Comparison of ENCODE assay signal across 28 cellular contexts in the genomic region with DNA sequence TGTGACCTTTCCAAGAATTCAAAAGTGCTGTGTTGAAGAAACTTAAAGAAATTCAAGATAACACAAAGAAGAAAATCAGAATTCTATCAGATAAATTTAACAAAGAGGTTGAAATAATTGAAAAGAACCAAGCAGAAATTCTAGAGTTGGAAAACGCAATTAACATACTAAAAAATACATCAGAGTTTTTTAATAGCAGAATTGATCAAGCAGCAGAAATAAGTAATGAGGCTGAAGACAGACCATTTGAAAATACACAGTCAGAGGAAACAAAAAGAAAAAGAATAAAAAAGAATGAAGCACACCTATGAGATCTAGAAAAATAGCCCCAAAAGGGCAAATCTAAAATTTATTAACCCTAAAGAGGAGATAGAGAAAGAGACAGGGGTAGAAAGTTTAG.
"Had no signal": no experiment of that assay in that cellular context is flagged by ENCODE, and none has a peak within 500 bp of the region (broad histone marks: within the 10 kb centered on the region; RNA-seq: fewer than 3 reads in every experiment).

No MANE protein-coding gene starts in this region.

- H3K27me3 ChIP-seq: stomach, suprapubic skin, testis, thyroid gland, tibial artery, tibial nerve, transverse colon, upper lobe of left lung, upper lobe of right lung, uterus, vagina had no signal

- H3K4me1 Mint-ChIP-seq: stimulated activated effector memory CD8-positive, alpha-beta T cell treated with anti-CD3 and anti-CD28 coated beads, Interleukin-12 subunit alpha, Interleukin-12 subunit beta, amount 100 ng/mL, for 72 hours; stimulated activated memory B cell treated with anti-CD40 and anti-IgM and Interleukin-4, amounts not matched to agents 10 μg/mL and 1 μg/mL and 100 μg/mL, for 72 hours; stimulated activated naive B cell treated with anti-CD40 and anti-IgM and Interleukin-4, amounts not matched to agents 10 μg/mL and 1 μg/mL and 100 μg/mL, for 72 hours; stimulated activated naive CD8-positive, alpha-beta T cell treated with anti-CD3 and anti-CD28 coated beads, Interleukin-15, amount 100 ng/mL, for 72 hours had no signal

- H3K36me3 Mint-ChIP-seq: stimulated activated effector memory CD8-positive, alpha-beta T cell treated with anti-CD3 and anti-CD28 coated beads, Interleukin-12 subunit alpha, Interleukin-12 subunit beta, amount 100 ng/mL, for 72 hours; type B pancreatic cell had no signal

- H3K36me3 ChIP-seq: stomach, suprapubic skin, thoracic aorta, thyroid gland, tibial artery, tibial nerve, transverse colon, upper lobe of left lung, upper lobe of right lung, uterus, vagina had no signal

- H3K9me3 ChIP-seq: testis, thyroid gland had no signal

- H3K27ac ChIP-seq: stomach, suprapubic skin, testis, thoracic aorta, thyroid gland, tibial artery, tibial nerve, transverse colon, upper lobe of left lung, upper lobe of right lung, uterus, vagina had no signal

- FAIRE-seq: urothelium cell line had no signal

- H3K4me3 ChIP-seq: stomach, suprapubic skin, testis, thoracic aorta, thyroid gland, tibial artery, tibial nerve, transverse colon, upper lobe of left lung, upper lobe of right lung, uterus, vagina had no signal

- H3K27ac Mint-ChIP-seq: stimulated activated effector memory CD8-positive, alpha-beta T cell treated with anti-CD3 and anti-CD28 coated beads, Interleukin-12 subunit alpha, Interleukin-12 subunit beta, amount 100 ng/mL, for 72 hours; stimulated activated memory B cell treated with anti-CD40 and anti-IgM and Interleukin-4, amounts not matched to agents 10 μg/mL and 1 μg/mL and 100 μg/mL, for 72 hours; stimulated activated naive B cell treated with anti-CD40 and anti-IgM and Interleukin-4, amounts not matched to agents 10 μg/mL and 1 μg/mL and 100 μg/mL, for 72 hours; stimulated activated naive CD8-positive, alpha-beta T cell treated with anti-CD3 and anti-CD28 coated beads, Interleukin-15, amount 100 ng/mL, for 72 hours; stimulated activated naive CD8-positive, alpha-beta T cell treated with anti-CD3 and anti-CD28 coated beads, Interleukin-15, Interleukin-2, amounts not matched to agents 100 ng/mL and 50 ng/mL, for 24 hours; type B pancreatic cell had no signal

- DNase-seq: stimulated activated CD4-positive, alpha-beta T cell treated with anti-CD3 and anti-CD28 coated beads, Interleukin-2, amount 100 ng/mL, for 48 hours; stimulated activated CD4-positive, alpha-beta T cell treated with anti-CD3 and anti-CD28 coated beads, Interleukin-4, amount 100 ng/mL, for 1 hour; stimulated activated CD4-positive, alpha-beta T cell treated with anti-CD3 and anti-CD28 coated beads, Interleukin-4, amount 100 ng/mL, for 24 hours; stimulated activated CD4-positive, alpha-beta T cell treated with anti-CD3 and anti-CD28 coated beads, Interleukin-4, amount 100 ng/mL, for 4 hours; stimulated activated CD8-positive, alpha-beta memory T cell treated with anti-CD3 and anti-CD28 coated beads, Interleukin-4, amount 100 ng/mL, for 48 hours; stimulated activated naive B cell treated with anti-CD40 and anti-IgM and Interleukin-4, amounts not matched to agents 10 μg/mL and 1 μg/mL and 100 μg/mL, for 72 hours; stimulated activated naive CD4-positive, alpha-beta T cell; stimulated activated naive CD4-positive, alpha-beta T cell treated with Interleukin-2 at 50 U/mL for 16 hours; stimulated activated naive CD8-positive, alpha-beta T cell treated with anti-CD3 and anti-CD28 coated beads, Interleukin-15, amount 100 ng/mL, for 72 hours; stimulated activated naive CD8-positive, alpha-beta T cell treated with anti-CD3 and anti-CD28 coated beads, Interleukin-15, Interleukin-2, amounts not matched to agents 100 U/mL and 50 U/mL, for 24 hours; stomach; testis; thyroid gland; tibial artery; transverse colon; trophoblast cell; upper lobe of left lung; upper lobe of right lung; uterus had no signal

- H3K4me1 ChIP-seq: stomach, suprapubic skin, testis, thyroid gland, tibial artery, tibial nerve, transverse colon, upper lobe of left lung, upper lobe of right lung, uterus, vagina had no signal

- ATAC-seq: stimulated activated effector memory CD8-positive, alpha-beta T cell treated with anti-CD3 and anti-CD28 coated beads, Interleukin-12 subunit alpha, Interleukin-12 subunit beta, amount 100 ng/mL, for 72 hours; stimulated activated memory B cell treated with anti-CD40 and anti-IgM and Interleukin-4, amounts not matched to agents 10 μg/mL and 1 μg/mL and 100 μg/mL, for 72 hours; stimulated activated naive B cell treated with anti-CD40 and anti-IgM and Interleukin-4, amounts not matched to agents 10 μg/mL and 1 μg/mL and 100 μg/mL, for 72 hours; stimulated activated naive CD8-positive, alpha-beta T cell treated with anti-CD3 and anti-CD28 coated beads, Interleukin-15, amount 100 ng/mL, for 72 hours; stimulated activated naive CD8-positive, alpha-beta T cell treated with anti-CD3 and anti-CD28 coated beads, Interleukin-15, Interleukin-2, amounts not matched to agents 100 U/mL and 50 U/mL, for 24 hours; upper lobe of right lung had no signal

- H3K4me3 Mint-ChIP-seq: stimulated activated effector memory CD8-positive, alpha-beta T cell treated with anti-CD3 and anti-CD28 coated beads, Interleukin-12 subunit alpha, Interleukin-12 subunit beta, amount 100 ng/mL, for 72 hours; stimulated activated memory B cell treated with anti-CD40 and anti-IgM and Interleukin-4, amounts not matched to agents 10 μg/mL and 1 μg/mL and 100 μg/mL, for 72 hours; stimulated activated naive B cell treated with anti-CD40 and anti-IgM and Interleukin-4, amounts not matched to agents 10 μg/mL and 1 μg/mL and 100 μg/mL, for 72 hours; stimulated activated naive CD8-positive, alpha-beta T cell treated with anti-CD3 and anti-CD28 coated beads, Interleukin-15, amount 100 ng/mL, for 72 hours; stimulated activated naive CD8-positive, alpha-beta T cell treated with anti-CD3 and anti-CD28 coated beads, Interleukin-15, Interleukin-2, amounts not matched to agents 100 ng/mL and 50 ng/mL, for 24 hours; type B pancreatic cell had no signal

- H3K27me3 Mint-ChIP-seq: stimulated activated memory B cell treated with anti-CD40 and anti-IgM and Interleukin-4, amounts not matched to agents 10 μg/mL and 1 μg/mL and 100 μg/mL, for 72 hours; stimulated activated naive CD8-positive, alpha-beta T cell treated with anti-CD3 and anti-CD28 coated beads, Interleukin-15, amount 100 ng/mL, for 72 hours; stimulated activated naive CD8-positive, alpha-beta T cell treated with anti-CD3 and anti-CD28 coated beads, Interleukin-15, Interleukin-2, amounts not matched to agents 100 ng/mL and 50 ng/mL, for 24 hours; type B pancreatic cell had no signal
